15 cellular contexts compared by ENCODE assay signal in the genomic region with DNA sequence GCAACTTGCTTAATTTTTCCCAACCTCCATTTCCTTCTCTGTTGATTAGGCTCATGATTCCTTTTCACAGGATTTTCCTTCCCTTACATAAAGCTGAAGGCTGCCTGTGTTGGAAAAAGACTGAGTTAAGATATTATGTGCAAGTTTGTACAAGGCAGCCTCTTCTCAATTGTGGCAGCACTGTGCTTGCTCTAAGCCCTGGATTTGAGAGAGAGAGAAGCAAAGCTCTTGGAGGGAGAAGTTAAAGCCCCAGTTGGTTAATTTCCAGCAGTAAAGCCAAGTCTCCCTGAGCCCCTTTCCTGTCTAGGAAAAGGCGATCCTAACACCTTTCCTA.
DNase-seq lines count a peak whose midpoint lies in the region; ATAC-seq and TF ChIP-seq lines count a peak whose summit lies in the region.
"Had no signal": no experiment of that assay in that cellular context is flagged by ENCODE, and none has a peak within 500 bp of the region (broad histone marks: within the 10 kb centered on the region; RNA-seq: fewer than 3 reads in every experiment).

No MANE protein-coding gene starts in this region.

- H3K27me3 ChIP-seq in gastroesophageal sphincter (no peaks in the 10 kb centered on the region), trophoblast cell (ENCODE audit: insufficient read depth, low read length) (no peaks in the 10 kb centered on the region), body of pancreas (no peaks in the 10 kb centered on the region)

- H3K9ac ChIP-seq in trophoblast cell (ENCODE audit: low read length) = no peak overlapping the region

- 100% methylated on average over 1 of the region's 1 CpG; no CpG with 5 or more reads in 1 of the 2 donors for WGBS in gastroesophageal sphincter (ENCODE audit: low coverage in 1 of 2), 2 donors
- WGBS in trophoblast cell (ENCODE audit: extremely low coverage, insufficient coverage, insufficient read length) = no CpG with 5 or more reads among the region's 1 CpG
- WGBS in body of pancreas, 2 donors = 95 to 100% methylated on average over 1 of the region's 1 CpG

- H3K27ac ChIP-seq in gastroesophageal sphincter = peak overlapping the region in 3 of 4 donors; percentile 15 to 23 (median 20)
- peak overlapping the region; percentile 45 for H3K27ac ChIP-seq in trophoblast cell (ENCODE audit: low read depth, low read length)
- H3K27ac ChIP-seq in body of pancreas = peak overlapping the region in 1 of 4 donors; percentile 25
- H3K27ac ChIP-seq: 22Rv1, C4-2B had no signal

- no peak overlapping the region for H2BK120ac ChIP-seq in trophoblast cell (ENCODE audit: insufficient read depth, low read length, poor library complexity)

- peaks cover 10% of the 10 kb centered on the region for H3K79me1 ChIP-seq in trophoblast cell (ENCODE audit: low read length)

- H2AK5ac ChIP-seq in trophoblast cell (ENCODE audit: low read length) = no peak overlapping the region

- H3K23ac ChIP-seq in trophoblast cell (ENCODE audit: low read length) = no peak overlapping the region

- no peak overlapping the region for H3K4ac ChIP-seq in trophoblast cell (ENCODE audit: low read depth, low read length)

- no peak overlapping the region for H4K12ac ChIP-seq in trophoblast cell (ENCODE audit: low read depth, low read length)

- no peak overlapping the region for H3K18ac ChIP-seq in trophoblast cell (ENCODE audit: low read length)

- H3K14ac ChIP-seq in trophoblast cell (ENCODE audit: low read length) = no peak overlapping the region

- peaks cover 0 to 17% (median 0%) of the 10 kb centered on the region in 3 donors for H3K4me1 ChIP-seq in gastroesophageal sphincter
- peaks cover 4 to 6% of the 10 kb centered on the region in 2 experiments for H3K4me1 ChIP-seq in trophoblast cell (ENCODE audit: control insufficient read depth in 1 of 2, insufficient read depth in 2 of 2, low read length in 2 of 2)
- peaks cover 3% of the 10 kb centered on the region for H3K4me1 ChIP-seq in body of pancreas

- H2BK12ac ChIP-seq in trophoblast cell (ENCODE audit: low read length) = peak overlapping the region; percentile 25

- ATAC-seq in gastroesophageal sphincter (no peak), HG03432 (IDR thresholded peaks at IDR 0.05; ENCODE audit: unreplicated experiment) (no peak), body of pancreas (no peak)

- no peak overlapping the region for H4K8ac ChIP-seq in trophoblast cell (ENCODE audit: low read depth, low read length)

- H3K4me2 ChIP-seq in trophoblast cell (ENCODE audit: low read length) = no peak overlapping the region

- DNase-seq in NCI-H82 (lab: John Stamatoyannopoulos, UW) (peak; percentile 14), NCI-H82 treated with DMSO at 0.1 percent for 48 hours (lab: John Stamatoyannopoulos, UW; ENCODE audit: unreplicated experiment) (no peak), trophoblast cell (no peak), kidney glomerular epithelial cell (lab: John Stamatoyannopoulos, UW) (no peak), body of pancreas (no peak)
- DNase-seq in stimulated activated naive CD4-positive, alpha-beta T cell treated with Interleukin-2 at 50 U/mL for 16 hours (lab: John Stamatoyannopoulos, UW) = no peak
- DNase-seq: AML-193, HFFc6, NCI-H1105, NCI-H2081, NCI-H2171 treated with DMSO at 0.1 percent for 48 hours had no signal

- TF ChIP-seq POLR2A in gastroesophageal sphincter (IDR thresholded peaks at IDR 0.05) (no peak), body of pancreas (IDR thresholded peaks at IDR 0.05) (no peak)

- no peak for TF ChIP-seq CTCF in gastroesophageal sphincter (IDR thresholded peaks at IDR 0.05)
- no peak for TF ChIP-seq CTCF in body of pancreas (IDR thresholded peaks at IDR 0.05)

- H3K36me3 ChIP-seq in gastroesophageal sphincter = no peaks in the 10 kb centered on the region
- no peaks in the 10 kb centered on the region for H3K36me3 ChIP-seq in trophoblast cell (ENCODE audit: control insufficient read depth in 1 of 2, insufficient read depth in 2 of 2, low read length in 2 of 2)
- no peaks in the 10 kb centered on the region for H3K36me3 ChIP-seq in body of pancreas (replicated peaks in 1 of 2; ENCODE audit: insufficient read depth in 1 of 2, low read depth in 2 of 2)

- H3K4me3 ChIP-seq in gastroesophageal sphincter (no peak overlapping the region), trophoblast cell (ENCODE audit: low read depth, low read length) (no peak overlapping the region), body of pancreas (no peak overlapping the region)

- TF ChIP-seq EP300 in gastroesophageal sphincter (IDR thresholded peaks at IDR 0.05) = no peak

- H3K79me2 ChIP-seq in trophoblast cell (ENCODE audit: control insufficient read depth, insufficient read depth, low read length, poor library complexity) = no peaks in the 10 kb centered on the region

- H3K9me3 ChIP-seq in gastroesophageal sphincter (no peaks in the 10 kb centered on the region), trophoblast cell (ENCODE audit: insufficient read depth, low read depth, low read length) (no peaks in the 10 kb centered on the region), body of pancreas (no peaks in the 10 kb centered on the region)

- intact Hi-C loops in body of pancreas (cut with DNase I) = no loop called here

- H2BK5ac ChIP-seq in trophoblast cell (ENCODE audit: low read depth, low read length, poor library complexity) = peak overlapping the region; percentile 39

- no peak overlapping the region for H4K91ac ChIP-seq in trophoblast cell (ENCODE audit: low read depth, low read length)

- H2AFZ ChIP-seq in trophoblast cell (ENCODE audit: insufficient read depth, low read length, poor library complexity) = no peak overlapping the region
